Comparison of ENCODE assay signal across 14 cellular contexts in genomic region chr13:63208811-63209210, GRCh38.
"Had no signal": no experiment of that assay in that cellular context is flagged by ENCODE, and none has a peak within 500 bp of the region (broad histone marks: within the 10 kb centered on the region; RNA-seq: fewer than 3 reads in every experiment).

No MANE protein-coding gene starts in this region.

- H3K4me3 ChIP-seq: psoas muscle, right lobe of liver, spleen, thyroid gland had no signal

- H3K27ac ChIP-seq: psoas muscle, right lobe of liver, spleen, thyroid gland had no signal

- H3K27me3 ChIP-seq: right lobe of liver, spleen, thyroid gland had no signal

- H3K27ac Mint-ChIP-seq: activated naive CD8-positive, alpha-beta T cell treated with anti-CD3 and anti-CD28 coated beads, Interleukin-2, amount 10 ng/mL, durations not matched to agents 7 days and 5 days; activated T-helper 1 cell treated with anti-CD3 and anti-CD28 coated beads, Interleukin-12 subunit alpha, Interleukin-12 subunit beta, Interleukin-2, Interleukin-4 antibody, amounts not matched to agents 30 ng/mL and 10 ng/mL and 1 ng/mL, durations not matched to agents 14 hours and 24 hours and 36 hours; mesothelial cell of epicardium had no signal

- H3K9me3 ChIP-seq: psoas muscle, right lobe of liver, thyroid gland had no signal

- H3K27me3 Mint-ChIP-seq: activated naive CD8-positive, alpha-beta T cell treated with anti-CD3 and anti-CD28 coated beads, Interleukin-2, amount 10 ng/mL, durations not matched to agents 7 days and 5 days had no signal

- H3K36me3 Mint-ChIP-seq: activated naive CD8-positive, alpha-beta T cell treated with anti-CD3 and anti-CD28 coated beads, Interleukin-2, amount 10 ng/mL, durations not matched to agents 7 days and 5 days; mesothelial cell of epicardium had no signal

- ATAC-seq: psoas muscle, right lobe of liver had no signal

- DNase-seq: activated CD4-positive, alpha-beta T cell treated with anti-CD3 and anti-CD28 coated beads, Interleukin-2, amount 50 U/mL, for 1 hour; activated naive CD4-positive, alpha-beta T cell; activated naive CD8-positive, alpha-beta T cell treated with anti-CD3 and anti-CD28 coated beads, Interleukin-2, amount 10 ng/mL, durations not matched to agents 7 days and 5 days; anterior cingulate cortex; hypothalamus; kidney glomerular epithelial cell; psoas muscle; right lobe of liver; spleen; stimulated activated CD4-positive, alpha-beta T cell treated with anti-CD3 and anti-CD28 coated beads, Interleukin-1b, Interleukin-23, amount 100 ng/mL, for 48 hours; SW 1271; thyroid gland had no signal

- H3K4me1 Mint-ChIP-seq: activated naive CD8-positive, alpha-beta T cell treated with anti-CD3 and anti-CD28 coated beads, Interleukin-2, amount 10 ng/mL, durations not matched to agents 7 days and 5 days had no signal

- H3K36me3 ChIP-seq: right lobe of liver, spleen, thyroid gland had no signal

- H3K4me1 ChIP-seq: psoas muscle, right lobe of liver, spleen, thyroid gland had no signal

- H3K9me3 Mint-ChIP-seq: mesothelial cell of epicardium had no signal

- H3K4me3 Mint-ChIP-seq: activated naive CD8-positive, alpha-beta T cell treated with anti-CD3 and anti-CD28 coated beads, Interleukin-2, amount 10 ng/mL, durations not matched to agents 7 days and 5 days; activated T-helper 1 cell treated with anti-CD3 and anti-CD28 coated beads, Interleukin-12 subunit alpha, Interleukin-12 subunit beta, Interleukin-2, Interleukin-4 antibody, amounts not matched to agents 30 ng/mL and 10 ng/mL and 1 ng/mL, durations not matched to agents 14 hours and 24 hours and 36 hours; mesothelial cell of epicardium had no signal
